In genomic region chr16:66605177-66605999, GRCh38 we compare ENCODE assay signal across 8 cellular contexts. TPM values are rescaled to one million over a fixed set of nuclear protein-coding genes. Genes with fewer than 3 reads are reported as not detected.
DNase-seq lines count a peak whose midpoint lies in the region; ATAC-seq, FAIRE-seq and TF ChIP-seq lines count a peak whose summit lies in the region.

No MANE protein-coding gene starts in this region.

- no peak overlapping the region for H2BK5ac ChIP-seq in H1 (ENCODE audit: low read depth, low read length)

- H4K5ac ChIP-seq in H1 (ENCODE audit: insufficient read length, low read depth, low read length), result no peak overlapping the region

- peak in 1 of 2 experiments; percentile 66 for DNase-seq in H1 (ENCODE audit: low read depth in 1 of 2, low spot score in 2 of 2)
- peak; percentile 58 for DNase-seq in testis
- no peak for DNase-seq in SHP77 (lab: John Stamatoyannopoulos, UW)
- no peak for DNase-seq in DMS53 (lab: John Stamatoyannopoulos, UW)

- FAIRE-seq in H1 (lab: Jason Lieb, UNC), result no peak

- TF ChIP-seq CTCF in WI38 (IDR thresholded peaks at IDR 0.05; ENCODE audit: low read depth, low read length) (no peak; the same call in 1 of the 2 replicates), H1 (IDR thresholded peaks at IDR 0.05; ENCODE audit: control extremely low read depth in 1 of 3, insufficient read depth in 1 of 3, low read depth in 1 of 3, low read length in 3 of 3) (no peak), testis (IDR thresholded peaks at IDR 0.05) (no peak)

- 17% methylated on average over 19 of the region's 62 CpGs; no CpG with 5 or more reads in 1 of the 2 experiments for WGBS in H1 (ENCODE audit: extremely low coverage in 1 of 2, insufficient coverage in 1 of 2, insufficient read length in 1 of 2, insufficient replicate concordance in 2 of 2, low coverage in 1 of 2, low lambda C conversion rate in 2 of 2, missing lambda C conversion rate in 1 of 2), 2 experiments
- 17 to 20% methylated on average over 12 to 23 of the region's 62 CpGs for WGBS in testis, 2 donors

- no peak overlapping the region for H2BK120ac ChIP-seq in H1 (replicated peaks; ENCODE audit: low read depth, low read length)

- H3K56ac ChIP-seq in H1 (replicated peaks; ENCODE audit: insufficient read length, low read depth, low read length), result no peak overlapping the region

- H2BK12ac ChIP-seq in H1 (ENCODE audit: low read depth, low read length), result peak overlapping the region; percentile 60; the same call in 1 of the 2 replicates

- TF ChIP-seq POLR2A in GM18505 (IDR thresholded peaks at IDR 0.05; ENCODE audit: borderline replicate concordance, extremely low read depth, insufficient read depth, insufficient read length) (no peak), H1 (IDR thresholded peaks at IDR 0.05; ENCODE audit: control extremely low read depth in 1 of 2, low read depth in 2 of 2, low read length in 2 of 2) (no peak), testis (IDR thresholded peaks at IDR 0.05) (no peak)

- H3K79me1 ChIP-seq in H1 (ENCODE audit: low read depth, low read length), result peaks cover 5% of the 10 kb centered on the region; the same call in 1 of the 2 replicates

- no peak for TF ChIP-seq EP300 in H1 (IDR thresholded peaks at IDR 0.05; ENCODE audit: borderline replicate concordance in 1 of 2, low read depth in 2 of 2, low read length in 2 of 2)

- H4K20me1 ChIP-seq in H1 (replicated peaks in 1 of 2; ENCODE audit: control insufficient read depth in 1 of 2, insufficient read depth in 2 of 2, low read length in 2 of 2), result peaks cover 1 to 13% of the 10 kb centered on the region in 2 experiments

- H3K9me3 ChIP-seq in H1 (ENCODE audit: insufficient read depth in 2 of 2, low read depth in 1 of 2, low read length in 1 of 2), result no peaks in the 10 kb centered on the region
- H3K9me3 ChIP-seq in mononuclear cell (ENCODE audit: low read depth, low read length), result no peaks in the 10 kb centered on the region
- H3K9me3 ChIP-seq in testis, result no peaks in the 10 kb centered on the region

- H2BK15ac ChIP-seq in H1 (ENCODE audit: low read length), result 0 out of 2 replicates have a peak overlapping the region, but pooled peaks have one; percentile 29

- peaks cover 0 to 3% of the 10 kb centered on the region in 2 experiments; a peak in 2 of 4 replicates for H3K79me2 ChIP-seq in H1 (ENCODE audit: control insufficient read depth in 1 of 2, insufficient read depth in 2 of 2, low read length in 2 of 2)

- H3K27ac ChIP-seq in H1 (ENCODE audit: low read depth, low read length) (no peak overlapping the region), testis (peak overlapping the region; percentile 90 to 96)

- POLR2A ChIA-PET in H1 (lab: Charles Lee; ENCODE audit: partially characterized antibody), result no interaction called here

- H3K23ac ChIP-seq in H1 (ENCODE audit: insufficient read length), result no peak overlapping the region

- intact Hi-C loops in testis (cut with DNase I; ENCODE audit: low total_unique reads), result loop anchor here (10.0 kb wide), 1 partner anchor 121 kb away; no protein-coding TSS in a partner anchor

- 0 out of 2 replicates have a peak overlapping the region, but pooled peaks have one; percentile 14 for H4K8ac ChIP-seq in H1 (ENCODE audit: extremely low read depth, insufficient read depth, low read length)

- H3K4me2 ChIP-seq in H1 (ENCODE audit: insufficient read depth in 1 of 2, low read depth in 2 of 2, low read length in 2 of 2), result peak overlapping the region; percentile 47 to 68

- H3K14ac ChIP-seq in H1 (ENCODE audit: insufficient read length), result no peak overlapping the region

- no peaks in the 10 kb centered on the region for H3K27me3 ChIP-seq in H1 (replicated peaks in 1 of 4; ENCODE audit: control insufficient read depth in 3 of 4, extremely low read depth in 1 of 4, insufficient read depth in 3 of 4, low read length in 3 of 4)
- H3K27me3 ChIP-seq in mononuclear cell (ENCODE audit: insufficient read depth, low read length), result no peaks in the 10 kb centered on the region
- H3K27me3 ChIP-seq in testis, result no peaks in the 10 kb centered on the region

- peak overlapping the region in 2 of 4 experiments; percentile 24 to 45; a peak in 1 of 7 replicates for H3K9ac ChIP-seq in H1 (replicated peaks in 1 of 4; ENCODE audit: extremely low read depth in 1 of 4, low read depth in 3 of 4, low read length in 3 of 4)

- TF ChIP-seq RAD21 in H1 (IDR thresholded peaks at IDR 0.05 in 1 of 2, conservative IDR thresholded peaks at IDR 0.05 in 1 of 2; ENCODE audit: low read depth in 2 of 2, low read length in 2 of 2), result no peak

- H3K4me1 ChIP-seq in H1 (replicated peaks in 1 of 4; ENCODE audit: control insufficient read depth in 3 of 4, insufficient read depth in 4 of 4, low read length in 3 of 4), result peaks cover 0 to 27% (median 13%) of the 10 kb centered on the region in 4 experiments; a peak in 6 of 7 replicates
- peaks cover 44% of the 10 kb centered on the region for H3K4me1 ChIP-seq in mononuclear cell (ENCODE audit: insufficient read depth, low read length)
- H3K4me1 ChIP-seq in testis, result peaks cover 30% of the 10 kb centered on the region

- H3K4me3 ChIP-seq in WI38 (ENCODE audit: low read depth, low read length), result peak overlapping the region; percentile 81
- peak overlapping the region; percentile 53 to 96 (median 54) for H3K4me3 ChIP-seq in H1 (ENCODE audit: extremely low read depth in 1 of 4, insufficient read depth in 2 of 4, low read depth in 3 of 4, low read length in 4 of 4)
- H3K4me3 ChIP-seq in mononuclear cell (ENCODE audit: low read length), result peak overlapping the region; percentile 62
- H3K4me3 ChIP-seq in testis, result peak overlapping the region; percentile 87 to 97

- peak overlapping the region; percentile 71 for H3K4ac ChIP-seq in H1 (replicated peaks; ENCODE audit: insufficient read length, low read depth, low read length)

- ATAC-seq in GM18505 (IDR thresholded peaks at IDR 0.05; ENCODE audit: unreplicated experiment) (peak; percentile 19), HG03159 (IDR thresholded peaks at IDR 0.05; ENCODE audit: unreplicated experiment) (peak; percentile 13)

- H2AK5ac ChIP-seq in H1 (ENCODE audit: low read depth, low read length), result peak overlapping the region; percentile 69; the same call in 1 of the 2 replicates

- H2BK20ac ChIP-seq in H1 (ENCODE audit: low read length), result no peak overlapping the region

- H4K91ac ChIP-seq in H1 (replicated peaks; ENCODE audit: insufficient read length, low read length), result no peak overlapping the region

- no peak overlapping the region for H2AFZ ChIP-seq in H1 (ENCODE audit: low read length)

- H3K18ac ChIP-seq in H1 (ENCODE audit: extremely low read depth, low read length), result peak overlapping the region; percentile 19

- CTCF ChIA-PET in H1 (lab: Charles Lee; ENCODE audit: partially characterized antibody), result no interaction called here

- H3K36me3 ChIP-seq in H1 (ENCODE audit: control insufficient read depth in 2 of 4, insufficient read depth in 4 of 4, low read length in 3 of 4) (peaks cover 3 to 8% (median 7%) of the 10 kb centered on the region in 4 experiments; a peak in 4 of 8 replicates), testis (ENCODE audit: low read depth, missing control alignments) (no peaks in the 10 kb centered on the region)

- peaks cover 7% of the 10 kb centered on the region for H3K23me2 ChIP-seq in H1 (ENCODE audit: low read depth, low read length)

RNA-seq across cellular contexts. Expression of gene CMTM3, which starts 0.9 kb away (rescaled TPM):
- 24.8 and 25.4 TPM in 2 replicates for total RNA-seq in H1 (2021; fragmentation: NEBNext Ultra II Directional; extraction: Animal tissue kit (Norgen Biotek cat#: 25700))
- polyA plus RNA-seq in H1 (2011; rRNA removed), result 24.7 and 30.8 TPM in 2 replicates
- 18.8 TPM for polyA plus RNA-seq in H1 (2011; cell fraction: cytosol; rRNA removed)
- polyA plus RNA-seq in H1 (2011; cell fraction: nucleus; rRNA removed), result 25.5 TPM
- 17.4 to 22.2 TPM (median 19.4 TPM) in 4 replicates for polyA plus RNA-seq in H1 (2012, experiment 1 of 2)
- polyA plus RNA-seq in H1 (2012, experiment 2 of 2), result 22.8 TPM
- 40.7 TPM for polyA plus RNA-seq in H1 (2013, experiment 1 of 2)
- polyA plus RNA-seq in H1 (2013, experiment 2 of 2), result 45.4 TPM
- 12.8 and 26.1 TPM in 2 replicates for polyA minus RNA-seq in H1 (2011; rRNA and poly(A)+ RNA removed)
- 6.6 TPM for polyA minus RNA-seq in H1 (2011; cell fraction: cytosol; rRNA and poly(A)+ RNA removed)
- polyA minus RNA-seq in H1 (2011; cell fraction: nucleus; rRNA and poly(A)+ RNA removed), result 6.8 TPM
- 47.1 TPM for total RNA-seq in mononuclear cell
- 100 to 1,000 TPM; 137 to 182 TPM for total RNA-seq in testis
- 149 TPM for polyA plus RNA-seq in testis (ENCODE audit: insufficient read depth, low read depth, low replicate concordance)

RNA-seq across cellular contexts. Expression of gene CMTM2, which starts 26.1 kb away (rescaled TPM):
- not detected in 2 replicates for total RNA-seq in H1 (2021; fragmentation: NEBNext Ultra II Directional; extraction: Animal tissue kit (Norgen Biotek cat#: 25700))
- not detected in 2 replicates for polyA plus RNA-seq in H1 (2011; rRNA removed)
- polyA plus RNA-seq in H1 (2011; cell fraction: cytosol; rRNA removed), result not detected
- polyA plus RNA-seq in H1 (2011; cell fraction: nucleus; rRNA removed), result not detected
- not detected in 4 replicates for polyA plus RNA-seq in H1 (2012, experiment 1 of 2)
- not detected for polyA plus RNA-seq in H1 (2012, experiment 2 of 2)
- not detected for polyA plus RNA-seq in H1 (2013, experiment 1 of 2)
- polyA plus RNA-seq in H1 (2013, experiment 2 of 2), result not detected
- not detected in 2 replicates for polyA minus RNA-seq in H1 (2011; rRNA and poly(A)+ RNA removed)
- not detected for polyA minus RNA-seq in H1 (2011; cell fraction: cytosol; rRNA and poly(A)+ RNA removed)
- not detected for polyA minus RNA-seq in H1 (2011; cell fraction: nucleus; rRNA and poly(A)+ RNA removed)
- total RNA-seq in mononuclear cell, result 0.52 TPM
- 100 to 1,000 TPM; 307 to 454 TPM for total RNA-seq in testis
- polyA plus RNA-seq in testis (ENCODE audit: insufficient read depth, low read depth, low replicate concordance), result 1,249 TPM

RNA-seq across cellular contexts. Expression of gene CMTM1, which starts 39.1 kb away (rescaled TPM):
- 1.9 and 2.0 TPM in 2 replicates for total RNA-seq in H1 (2021; fragmentation: NEBNext Ultra II Directional; extraction: Animal tissue kit (Norgen Biotek cat#: 25700))
- polyA plus RNA-seq in H1 (2011; rRNA removed), result 1.2 and 1.7 TPM in 2 replicates
- 1.1 TPM for polyA plus RNA-seq in H1 (2011; cell fraction: cytosol; rRNA removed)
- polyA plus RNA-seq in H1 (2011; cell fraction: nucleus; rRNA removed), result 2.4 TPM
- polyA plus RNA-seq in H1 (2012, experiment 1 of 2), result 0.58 to 2.6 TPM (median 1.4 TPM) in 4 replicates
- polyA plus RNA-seq in H1 (2012, experiment 2 of 2), result not detected
- 2.3 TPM for polyA plus RNA-seq in H1 (2013, experiment 1 of 2)
- 1.3 TPM for polyA plus RNA-seq in H1 (2013, experiment 2 of 2)
- 0.63 and 0.85 TPM in 2 replicates for polyA minus RNA-seq in H1 (2011; rRNA and poly(A)+ RNA removed)
- 1.6 TPM for polyA minus RNA-seq in H1 (2011; cell fraction: cytosol; rRNA and poly(A)+ RNA removed)
- polyA minus RNA-seq in H1 (2011; cell fraction: nucleus; rRNA and poly(A)+ RNA removed), result 4.6 TPM
- 0.21 TPM for total RNA-seq in mononuclear cell
- 10 to 100 TPM; 24.0 to 47.5 TPM for total RNA-seq in testis
- polyA plus RNA-seq in testis (ENCODE audit: insufficient read depth, low read depth, low replicate concordance), result 103 TPM

RNA-seq across cellular contexts. Expression of gene CKLF, which starts 53.0 kb away (rescaled TPM):
- 18.9 and 21.1 TPM in 2 replicates for total RNA-seq in H1 (2021; fragmentation: NEBNext Ultra II Directional; extraction: Animal tissue kit (Norgen Biotek cat#: 25700))
- polyA plus RNA-seq in H1 (2011; rRNA removed), result 61.2 and 63.5 TPM in 2 replicates
- polyA plus RNA-seq in H1 (2011; cell fraction: cytosol; rRNA removed), result 50.5 TPM
- polyA plus RNA-seq in H1 (2011; cell fraction: nucleus; rRNA removed), result 34.6 TPM
- 15.6 to 41.5 TPM (median 33.8 TPM) in 4 replicates for polyA plus RNA-seq in H1 (2012, experiment 1 of 2)
- 29.6 TPM for polyA plus RNA-seq in H1 (2012, experiment 2 of 2)
- polyA plus RNA-seq in H1 (2013, experiment 1 of 2), result 40.3 TPM
- polyA plus RNA-seq in H1 (2013, experiment 2 of 2), result 40.7 TPM
- polyA minus RNA-seq in H1 (2011; rRNA and poly(A)+ RNA removed), result 10.2 and 11.5 TPM in 2 replicates
- 13.5 TPM for polyA minus RNA-seq in H1 (2011; cell fraction: cytosol; rRNA and poly(A)+ RNA removed)
- 9.7 TPM for polyA minus RNA-seq in H1 (2011; cell fraction: nucleus; rRNA and poly(A)+ RNA removed)
- total RNA-seq in mononuclear cell, result 28.4 TPM
- total RNA-seq in testis, result 10 to 100 TPM; 49.5 to 71.5 TPM
- polyA plus RNA-seq in testis (ENCODE audit: insufficient read depth, low read depth, low replicate concordance), result 128 TPM

RNA-seq across cellular contexts. Expression of gene TK2, which starts 55.5 kb away (rescaled TPM):
- 3.6 and 4.5 TPM in 2 replicates for total RNA-seq in H1 (2021; fragmentation: NEBNext Ultra II Directional; extraction: Animal tissue kit (Norgen Biotek cat#: 25700))
- 2.7 and 3.2 TPM in 2 replicates for polyA plus RNA-seq in H1 (2011; rRNA removed)
- polyA plus RNA-seq in H1 (2011; cell fraction: cytosol; rRNA removed), result 4.6 TPM
- polyA plus RNA-seq in H1 (2011; cell fraction: nucleus; rRNA removed), result 8.7 TPM
- polyA plus RNA-seq in H1 (2012, experiment 1 of 2), result 3.2 to 4.4 TPM (median 3.8 TPM) in 4 replicates
- 1.6 TPM for polyA plus RNA-seq in H1 (2012, experiment 2 of 2)
- 3.4 TPM for polyA plus RNA-seq in H1 (2013, experiment 1 of 2)
- polyA plus RNA-seq in H1 (2013, experiment 2 of 2), result 2.4 TPM
- 7.1 and 12.2 TPM in 2 replicates for polyA minus RNA-seq in H1 (2011; rRNA and poly(A)+ RNA removed)
- 5.1 TPM for polyA minus RNA-seq in H1 (2011; cell fraction: cytosol; rRNA and poly(A)+ RNA removed)
- 5.9 TPM for polyA minus RNA-seq in H1 (2011; cell fraction: nucleus; rRNA and poly(A)+ RNA removed)
- 8.8 TPM for total RNA-seq in mononuclear cell
- total RNA-seq in testis, result 10 to 100 TPM; 51.7 to 66.8 TPM
- 73.4 TPM for polyA plus RNA-seq in testis (ENCODE audit: insufficient read depth, low read depth, low replicate concordance)

Comparison
In these comparisons a context has a peak if more than half of its experiments do, and no peak if none do; other contexts are left out.
1. RNA of gene CMTM2, which starts 26.1 kb away (total RNA-seq): 307 to 454 TPM in testis; 0.52 TPM in mononuclear cell (single experiment) and not detected in H1; every median in the first group is over 100 times any median in the second.
2. Peak in every context shown above with its lines, with median percentiles within 50 percentile points of each other: H3K4me3 ChIP-seq.